8 cellular contexts compared by ENCODE assay signal in genomic region chr20:53940883-53941546, GRCh38.
DNase-seq lines count a peak whose midpoint lies in the region; ATAC-seq and TF ChIP-seq lines count a peak whose summit lies in the region.

No MANE protein-coding gene starts in this region.

- no peak for ATAC-seq in HG03095 (IDR thresholded peaks at IDR 0.05; ENCODE audit: unreplicated experiment)

- H2AFZ ChIP-seq in SU-DHL-6 (ENCODE audit: low read depth, low read length, severe bottlenecking) (no peak overlapping the region), smooth muscle cell (ENCODE audit: low read depth) (peak overlapping the region; percentile 86)

- H3K4me3 ChIP-seq in SU-DHL-6 (ENCODE audit: insufficient read depth, low read length, poor library complexity, severe bottlenecking) (no peak overlapping the region), left ventricle myocardium inferior (peak overlapping the region; percentile 29), smooth muscle cell (no peak overlapping the region)

- no peak overlapping the region for H3K27ac ChIP-seq in SU-DHL-6 (ENCODE audit: low read depth, low read length)
- H3K27ac ChIP-seq in left ventricle myocardium inferior (replicated peaks), result peak overlapping the region; percentile 87
- H3K27ac ChIP-seq in smooth muscle cell (ENCODE audit: low read depth), result peak overlapping the region; percentile 96

- H3K4me1 ChIP-seq in left ventricle myocardium inferior, result peaks cover 54% of the 10 kb centered on the region
- peaks cover 35% of the 10 kb centered on the region for H3K4me1 ChIP-seq in smooth muscle cell (ENCODE audit: low read depth)

- H3K9me2 ChIP-seq in SU-DHL-6 (replicated peaks; ENCODE audit: insufficient read depth, low read length), result no peaks in the 10 kb centered on the region

- peak overlapping the region; percentile 38 for H3K4me2 ChIP-seq in SU-DHL-6 (ENCODE audit: low read depth, low read length, poor library complexity, severe bottlenecking)
- H3K4me2 ChIP-seq in smooth muscle cell, result peak overlapping the region; percentile 76

- H3K79me2 ChIP-seq in SU-DHL-6 (ENCODE audit: insufficient read depth, low read length) (no peaks in the 10 kb centered on the region), smooth muscle cell (ENCODE audit: low read depth) (no peaks in the 10 kb centered on the region)

- H3K27me3 ChIP-seq in SU-DHL-6 (ENCODE audit: low read length), result no peaks in the 10 kb centered on the region
- H3K27me3 ChIP-seq in left ventricle myocardium inferior (ENCODE audit: low read depth), result no peaks in the 10 kb centered on the region
- no peaks in the 10 kb centered on the region for H3K27me3 ChIP-seq in smooth muscle cell (ENCODE audit: low read depth)

- intact Hi-C loops in left ventricle myocardium inferior (cut with micrococcal nuclease), result loop anchor here (5.0 to 10.0 kb wide), 2 partner anchors 124 to 364 kb away; no protein-coding TSS in a partner anchor

- WGBS in smooth muscle cell (ENCODE audit: low lambda C conversion rate), result 37% methylated on average over 6 of the region's 6 CpGs

- 0 out of 2 replicates have a peak, but pooled peaks cover 9% of the 10 kb centered on the region for H3F3A ChIP-seq in SU-DHL-6 (ENCODE audit: insufficient read depth)
- H3F3A ChIP-seq in smooth muscle cell (ENCODE audit: low read depth), result peaks cover 3% of the 10 kb centered on the region

- no peaks in the 10 kb centered on the region for H4K20me1 ChIP-seq in SU-DHL-6 (ENCODE audit: low read depth, low read length)
- H4K20me1 ChIP-seq in smooth muscle cell (ENCODE audit: low read depth), result no peaks in the 10 kb centered on the region

- no peaks in the 10 kb centered on the region for H3K9me3 ChIP-seq in SU-DHL-6 (ENCODE audit: insufficient read depth, low read length)
- no peaks in the 10 kb centered on the region for H3K9me3 ChIP-seq in left ventricle myocardium inferior (replicated peaks)
- no peaks in the 10 kb centered on the region for H3K9me3 ChIP-seq in smooth muscle cell (replicated peaks; ENCODE audit: low read depth)

- H3K9ac ChIP-seq in SU-DHL-6 (ENCODE audit: low read length), result no peak overlapping the region
- peak overlapping the region; percentile 90 for H3K9ac ChIP-seq in smooth muscle cell (ENCODE audit: low read depth)

- TF ChIP-seq CTCF in SU-DHL-6 (IDR thresholded peaks at IDR 0.05; ENCODE audit: insufficient read depth, low read length, poor library complexity, severe bottlenecking) (no peak), left ventricle myocardium inferior (IDR thresholded peaks at IDR 0.05; ENCODE audit: borderline replicate concordance) (no peak), smooth muscle cell (IDR thresholded peaks at IDR 0.05; ENCODE audit: borderline replicate concordance, insufficient read depth, poor library complexity, severe bottlenecking) (no peak)

- H3K36me3 ChIP-seq in SU-DHL-6 (ENCODE audit: low read length) (no peaks in the 10 kb centered on the region), left ventricle myocardium inferior (no peaks in the 10 kb centered on the region), smooth muscle cell (ENCODE audit: low read depth) (no peaks in the 10 kb centered on the region)

- DNase-seq in HCEC 1CT (peak; percentile 82), left ventricle myocardium inferior (peak; percentile 37), smooth muscle cell (lab: John Stamatoyannopoulos, UW; ENCODE audit: unreplicated experiment) (no peak)
- DNase-seq in effector CD4-positive, alpha-beta T cell, result no peak
- DNase-seq in stimulated activated CD4-positive, alpha-beta T cell treated with anti-CD3 and anti-CD28 coated beads, Interleukin-15, amount 100 ng/mL, for 24 hours, result no peak
- DNase-seq in stimulated activated CD4-positive, alpha-beta T cell treated with anti-CD3 and anti-CD28 coated beads, Interleukin-1b, Interleukin-23, amount 100 ng/mL, for 48 hours, result no peak

Comparison
In these comparisons a context has a peak if more than half of its experiments do, and no peak if none do; other contexts are left out.
1. DNase-seq: peak in HCEC 1CT (single experiment) and left ventricle myocardium inferior (single experiment); none in smooth muscle cell (single experiment), effector CD4-positive, alpha-beta T cell (single experiment), stimulated activated CD4-positive, alpha-beta T cell treated with anti-CD3 and anti-CD28 coated beads, Interleukin-15, amount 100 ng/mL, for 24 hours (single experiment) and stimulated activated CD4-positive, alpha-beta T cell treated with anti-CD3 and anti-CD28 coated beads, Interleukin-1b, Interleukin-23, amount 100 ng/mL, for 48 hours (single experiment).